In the genomic region with DNA sequence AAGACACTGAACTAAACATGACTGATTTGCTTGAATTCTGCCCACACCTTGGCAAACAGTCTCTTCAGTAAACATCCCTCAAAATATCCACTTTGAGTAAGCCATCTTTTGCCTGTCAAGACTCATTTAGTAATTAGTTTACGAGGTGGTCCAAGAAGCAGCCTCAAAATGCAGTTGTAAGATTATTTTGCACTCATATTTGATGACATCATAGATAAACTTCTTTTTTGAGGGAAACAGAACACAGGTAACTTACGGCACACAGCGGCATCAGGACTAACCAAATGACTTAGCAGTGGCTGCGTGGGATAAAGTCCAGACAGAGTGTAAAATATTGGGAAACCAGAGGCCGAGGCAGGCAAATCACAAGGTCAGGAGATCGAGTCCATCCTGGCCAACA, we compare ENCODE assay signal across 27 cellular contexts. TPM values are rescaled to one million over a fixed set of nuclear protein-coding genes. Genes with fewer than 3 reads are reported as not detected.
"Had no signal": no experiment of that assay in that cellular context is flagged by ENCODE, and none has a peak within 500 bp of the region (broad histone marks: within the 10 kb centered on the region; RNA-seq: fewer than 3 reads in every experiment).

No MANE protein-coding gene starts in this region.

- H3K36me3 ChIP-seq: colonic mucosa, gastroesophageal sphincter, heart left ventricle, left lung, lower lobe of right lung had no signal

- FAIRE-seq: endometrium, frontal cortex, kidney had no signal

- H3K4me2 ChIP-seq: hepatocyte had no signal

- H3K9me3 Mint-ChIP-seq: dendritic cell treated with granulocyte-macrophage colony-stimulating factor and Interleukin-4, amounts not matched to agents 40 ng/mL and 50 ng/mL, for 4 days; effector memory CD8-positive, alpha-beta T cell; endodermal cell; immature natural killer cell; mesothelial cell of epicardium; naive B cell had no signal

- H3K4me1 Mint-ChIP-seq: endodermal cell, immature natural killer cell, naive B cell had no signal

- H3K4me1 ChIP-seq: colonic mucosa, foreskin keratinocyte, gastroesophageal sphincter, heart left ventricle, left lung, lower lobe of right lung had no signal

- H3K27ac ChIP-seq: colonic mucosa, epithelial cell of prostate, foreskin keratinocyte, gastroesophageal sphincter, heart left ventricle, hepatocyte, left lung, lower lobe of right lung had no signal

- H3K9me3 ChIP-seq: colonic mucosa, gastroesophageal sphincter, heart left ventricle, left lung, lower lobe of right lung, mucosa of descending colon had no signal

- H3K36me3 Mint-ChIP-seq: immature natural killer cell, mesothelial cell of epicardium had no signal

- DNase-seq: colonic mucosa; cortex of kidney; effector CD8-positive, alpha-beta T cell; effector memory CD8-positive, alpha-beta T cell; endodermal cell; erythroblast; foreskin keratinocyte; heart left ventricle; hypothalamus; immature natural killer cell; kidney; kidney glomerular epithelial cell; left colon; left lung; left ventricle myocardium superior; lower lobe of right lung; mesenchymal stem cell; mucosa of descending colon; naive B cell had no signal

- H3K4me3 Mint-ChIP-seq: dendritic cell treated with granulocyte-macrophage colony-stimulating factor and Interleukin-4, amounts not matched to agents 40 ng/mL and 50 ng/mL, for 4 days; effector memory CD8-positive, alpha-beta T cell; endodermal cell; immature natural killer cell; mesothelial cell of epicardium; naive B cell had no signal

- H3K79me2 ChIP-seq: hepatocyte had no signal

- H3K27ac Mint-ChIP-seq: dendritic cell treated with granulocyte-macrophage colony-stimulating factor and Interleukin-4, amounts not matched to agents 40 ng/mL and 50 ng/mL, for 4 days; effector memory CD8-positive, alpha-beta T cell; endodermal cell; immature natural killer cell; mesothelial cell of epicardium had no signal

- ATAC-seq: effector memory CD8-positive, alpha-beta T cell; esophagus mucosa; foreskin keratinocyte; gastroesophageal sphincter; heart left ventricle; left colon; left lung; left ventricle myocardium superior; lower lobe of right lung; mucosa of descending colon had no signal

- H3K4me3 ChIP-seq: colonic mucosa, gastroesophageal sphincter, heart left ventricle, hepatocyte, left lung, lower lobe of right lung, mucosa of descending colon had no signal

- H3K27me3 ChIP-seq: colonic mucosa, hepatocyte had no signal

- H2AFZ ChIP-seq: hepatocyte had no signal

RNA-seq across cellular contexts. Expression of gene STEAP1B, which starts 41.8 kb away (rescaled TPM):
- total RNA-seq: hepatocyte had no signal
- polyA plus RNA-seq: immature natural killer cell had no signal
